ENCODE assay signal across 8 cellular contexts in the genomic region with DNA sequence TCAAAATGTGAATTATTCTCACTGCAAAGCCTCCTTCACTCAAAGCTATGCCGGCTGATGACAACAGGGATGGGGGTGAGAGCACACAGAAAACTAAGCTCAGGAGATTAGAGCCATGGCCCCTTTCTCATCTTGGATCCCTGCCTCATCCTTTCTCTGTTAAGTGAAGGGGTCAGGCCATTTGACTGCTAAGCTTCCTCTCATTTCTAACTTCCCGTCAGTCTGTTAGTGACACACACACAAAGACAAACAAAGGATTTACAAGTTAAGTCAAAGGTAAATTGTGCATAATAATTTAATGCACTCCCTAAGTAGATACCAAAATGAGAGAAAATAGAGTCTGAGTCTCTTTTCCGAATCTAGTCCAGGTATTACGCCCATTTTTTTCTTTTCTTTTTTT. TPM values are rescaled to one million over a fixed set of nuclear protein-coding genes. Genes with fewer than 3 reads are reported as not detected.
A peak's percentile ranks its signal among the peaks of the same experiment; 100 is the strongest.
DNase-seq lines count a peak whose midpoint lies in the region; ATAC-seq and TF ChIP-seq lines count a peak whose summit lies in the region.

No MANE protein-coding gene starts in this region.

- ATAC-seq in aorta (ENCODE audit: low FRiP score) (no peak), GM21786 (IDR thresholded peaks at IDR 0.05; ENCODE audit: unreplicated experiment) (no peak)

- H3K27me3 ChIP-seq in ACC112 (ENCODE audit: insufficient read depth, low read length) (no peaks in the 10 kb centered on the region), HUES48 (ENCODE audit: control insufficient read depth, insufficient read depth, low read length) (no peaks in the 10 kb centered on the region), mammary epithelial cell (ENCODE audit: insufficient read depth, low read length) (no peaks in the 10 kb centered on the region), aorta (ENCODE audit: control insufficient read depth in 1 of 2, insufficient read depth in 2 of 2, low read length in 1 of 2) (no peaks in the 10 kb centered on the region)

- peak overlapping the region; percentile 78 for H3K4me2 ChIP-seq in mammary epithelial cell (ENCODE audit: insufficient read depth, low read depth, low read length)

- TF ChIP-seq CTCF in mammary epithelial cell (conservative IDR thresholded peaks at IDR 0.05 in 1 of 2, IDR thresholded peaks at IDR 0.05 in 1 of 2; ENCODE audit: extremely low read depth in 1 of 2, insufficient read depth in 1 of 2, low read depth in 1 of 2, low read length in 2 of 2) (no peak), mesothelial cell of epicardium (IDR thresholded peaks at IDR 0.05; ENCODE audit: unreplicated experiment) (no peak)

- H2AFZ ChIP-seq in ACC112 (ENCODE audit: low read length, unreplicated experiment) (peak overlapping the region; percentile 21), mammary epithelial cell (ENCODE audit: low read depth, low read length) (no peak overlapping the region)

- H3K36me3 ChIP-seq in ACC112 (ENCODE audit: insufficient read depth, low read length) (peaks cover 22% of the 10 kb centered on the region), HUES48 (ENCODE audit: control insufficient read depth, insufficient read depth, low read length) (peaks cover 46% of the 10 kb centered on the region), mammary epithelial cell (ENCODE audit: insufficient read depth, low read length) (peaks cover 14% of the 10 kb centered on the region), aorta (ENCODE audit: control insufficient read depth in 1 of 2, insufficient read depth in 2 of 2, low read length in 1 of 2) (peaks cover 2 to 3% of the 10 kb centered on the region in 2 donors)

- DNase-seq in mammary epithelial cell (no peak), mesothelial cell of epicardium (ENCODE audit: low spot score in 2 of 2, unreplicated experiment in 2 of 2) (no peak), aorta (no peak), SK-N-DZ (ENCODE audit: low spot score) (no peak)
- no peak for DNase-seq in stimulated activated CD4-positive, alpha-beta T cell treated with anti-CD3 and anti-CD28 coated beads, Interleukin-1b, Interleukin-23, amount 100 ng/mL, for 48 hours

- intact Hi-C loops in mammary epithelial cell (cut with micrococcal nuclease) = no loop called here
- intact Hi-C loops in aorta (cut with DNase I) = no loop called here

- H3K4me3 ChIP-seq in ACC112 (ENCODE audit: low read depth, low read length) = peak overlapping the region; percentile 84
- H3K4me3 ChIP-seq in HUES48 (ENCODE audit: low read depth, low read length) = peak overlapping the region; percentile 83
- H3K4me3 ChIP-seq in mammary epithelial cell (replicated peaks in 1 of 3; ENCODE audit: insufficient read depth in 1 of 3, low read depth in 2 of 3, low read length in 3 of 3) = peak overlapping the region; percentile 81 to 84 (median 83)
- H3K4me3 ChIP-seq in aorta (ENCODE audit: low read length in 2 of 2) = no peak overlapping the region

- BruUV-seq in mammary epithelial cell (replicated peaks; lab: Mats Ljungman, UMichigan) = no TSS peak

- H3K9me3 ChIP-seq in HUES48 (ENCODE audit: control insufficient read depth, insufficient read depth, low read length) = no peaks in the 10 kb centered on the region
- no peaks in the 10 kb centered on the region for H3K9me3 ChIP-seq in mammary epithelial cell (replicated peaks; ENCODE audit: insufficient read depth, low read length)
- no peaks in the 10 kb centered on the region for H3K9me3 ChIP-seq in aorta (ENCODE audit: control insufficient read depth, low read length)

- peak overlapping the region; percentile 56 for H3K27ac Mint-ChIP-seq in mesothelial cell of epicardium

- H3K4me1 ChIP-seq in ACC112 (ENCODE audit: control insufficient read depth, insufficient read depth, low read length, unreplicated experiment) = peaks cover 13% of the 10 kb centered on the region
- H3K4me1 ChIP-seq in HUES48 (ENCODE audit: control insufficient read depth, insufficient read depth, low read length) = peaks cover 36% of the 10 kb centered on the region
- H3K4me1 ChIP-seq in mammary epithelial cell (ENCODE audit: insufficient read depth, low read length) = peaks cover 14% of the 10 kb centered on the region
- H3K4me1 ChIP-seq in aorta (ENCODE audit: control insufficient read depth in 1 of 2, insufficient read depth in 2 of 2, low read length in 2 of 2) = no peaks in the 10 kb centered on the region

- H4K20me1 ChIP-seq in mammary epithelial cell (ENCODE audit: insufficient read depth, low read length) = no peaks in the 10 kb centered on the region

- in situ Hi-C loops in mammary epithelial cell (cut with MboI; ENCODE audit: low sequenced_read_pairs in 2 of 2) = no loop called here

- dilution Hi-C loops in mammary epithelial cell (cut with HindIII; ENCODE audit: low sequenced_read_pairs) = no loop called here

- H3K4me3 Mint-ChIP-seq in mesothelial cell of epicardium = peak overlapping the region; percentile 98

- WGBS in mammary epithelial cell (ENCODE audit: low coverage, missing lambda C conversion rate) = 93% methylated on average over 4 of the region's 4 CpGs
- WGBS in aorta, 2 donors = 75 to 83% methylated on average over 4 of the region's 4 CpGs

- H3K9ac ChIP-seq in HUES48 (ENCODE audit: low read depth, low read length) (peak overlapping the region; percentile 77), mammary epithelial cell (ENCODE audit: insufficient read depth, low read length) (peak overlapping the region; percentile 81)

- no peaks in the 10 kb centered on the region for H3K27me3 Mint-ChIP-seq in mesothelial cell of epicardium (ENCODE audit: low read depth)

- peaks cover 8% of the 10 kb centered on the region for H3K36me3 Mint-ChIP-seq in mesothelial cell of epicardium

- H3K4me1 Mint-ChIP-seq in mesothelial cell of epicardium = peaks cover 18% of the 10 kb centered on the region

- no peaks in the 10 kb centered on the region for H3K9me3 Mint-ChIP-seq in mesothelial cell of epicardium

- H3K27ac ChIP-seq in ACC112 (ENCODE audit: low read depth, low read length) = peak overlapping the region; percentile 16; the same call in 1 of the 2 replicates
- peak overlapping the region; percentile 53 for H3K27ac ChIP-seq in HUES48 (ENCODE audit: low read depth, low read length)
- peak overlapping the region; percentile 83 for H3K27ac ChIP-seq in mammary epithelial cell (ENCODE audit: insufficient read depth, low read depth, low read length)
- peak overlapping the region in 1 of 2 donors; percentile 23 for H3K27ac ChIP-seq in aorta (ENCODE audit: low read depth in 1 of 2, low read length in 2 of 2)

- H3K79me2 ChIP-seq in ACC112 (ENCODE audit: control insufficient read depth, insufficient read depth, low read length, unreplicated experiment) = peaks cover 20% of the 10 kb centered on the region
- H3K79me2 ChIP-seq in mammary epithelial cell (ENCODE audit: insufficient read depth, low read length) = peaks cover 44% of the 10 kb centered on the region

- CTCF ChIA-PET in mammary epithelial cell (lab: Charles Lee; ENCODE audit: low non-redundant PET) = no interaction called here

RNA-seq across cellular contexts. Expression of gene SS18L2, which starts 1.2 kb away (rescaled TPM):
- total RNA-seq in mammary epithelial cell (10 to 100 TPM; 13.3 to 19.3 TPM), mesothelial cell of epicardium (19.1 to 21.0 TPM (median 19.6 TPM) in 3 replicates), aorta (10 to 100 TPM; 17.5 to 18.5 TPM)
- polyA plus RNA-seq in mammary epithelial cell (25.5 TPM), aorta (10 to 100 TPM; 21.4 to 47.8 TPM)
- 54.5 TPM for polyA minus RNA-seq in mammary epithelial cell
- 38.6 and 38.8 TPM in 2 replicates for polyA plus RNA-seq in SK-N-DZ (2014; cell fraction: cytosol; rRNA removed)
- 25.7 and 37.1 TPM in 2 replicates for polyA plus RNA-seq in SK-N-DZ (2014; cell fraction: nucleus; rRNA removed)

RNA-seq across cellular contexts. Expression of gene NKTR, which starts 8.7 kb away (rescaled TPM):
- total RNA-seq in mammary epithelial cell (10 to 100 TPM; 57.2 to 59.3 TPM), mesothelial cell of epicardium (185 to 201 TPM (median 192 TPM) in 3 replicates), aorta (100 to 1,000 TPM in 1 of 2 donors, 10 to 100 TPM in 1; 98.5 to 163 TPM)
- polyA plus RNA-seq in mammary epithelial cell (10.4 TPM), aorta (10 to 100 TPM in 1 of 2 donors, 1 to 10 TPM in 1; 6.1 to 57.7 TPM)
- 18.8 TPM for polyA minus RNA-seq in mammary epithelial cell
- polyA plus RNA-seq in SK-N-DZ (2014; cell fraction: cytosol; rRNA removed) = 18.0 and 31.5 TPM in 2 replicates
- 131 and 159 TPM in 2 replicates for polyA plus RNA-seq in SK-N-DZ (2014; cell fraction: nucleus; rRNA removed)

RNA-seq across cellular contexts. Expression of gene SEC22C, which starts 10.0 kb away (rescaled TPM):
- total RNA-seq in mammary epithelial cell (10 to 100 TPM; 53.2 to 68.7 TPM), mesothelial cell of epicardium (39.6 to 44.7 TPM (median 42.6 TPM) in 3 replicates), aorta (10 to 100 TPM; 43.6 to 46.6 TPM)
- polyA plus RNA-seq in mammary epithelial cell (34.2 TPM), aorta (10 to 100 TPM; 54.5 to 58.6 TPM)
- polyA minus RNA-seq in mammary epithelial cell = 46.7 TPM
- polyA plus RNA-seq in SK-N-DZ (2014; cell fraction: cytosol; rRNA removed) = 41.0 and 48.4 TPM in 2 replicates
- polyA plus RNA-seq in SK-N-DZ (2014; cell fraction: nucleus; rRNA removed) = 26.8 and 32.7 TPM in 2 replicates

Comparison
In these comparisons a context has a peak if more than half of its experiments do, and no peak if none do; other contexts are left out.
1. H3K4me3 ChIP-seq: peak in ACC112 (single experiment), HUES48 (single experiment) and mammary epithelial cell (3 of 3); none in aorta (0 of 2).